1 cellular context compared by ENCODE assay signal in the genomic region with DNA sequence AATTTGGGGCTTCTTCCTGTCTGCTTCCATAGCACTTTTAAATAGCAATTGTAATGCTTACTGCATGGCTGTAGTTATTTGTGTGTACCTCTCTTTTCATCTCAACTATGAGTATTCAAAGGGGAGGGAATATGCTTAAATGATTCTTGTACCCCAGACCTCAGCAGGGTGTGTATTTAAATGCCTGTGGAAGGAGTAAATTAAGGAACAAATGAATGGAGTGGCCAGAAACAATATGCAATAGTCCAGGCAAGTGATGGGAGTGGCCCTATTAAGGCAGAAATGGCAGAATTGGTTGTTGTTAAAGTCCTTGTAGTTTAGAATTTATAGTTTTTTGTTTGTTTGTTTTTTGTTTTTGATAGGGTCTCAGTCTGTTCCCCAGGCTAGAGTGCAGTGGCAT.
TF ChIP-seq lines count a peak whose summit lies in the region.

No MANE protein-coding gene starts in this region.

TF ChIP-seq in H1, 55 proteins besides CTCF, POLR2A, EP300 and RAD21:
- TF ChIP-seq TBP (IDR thresholded peaks at IDR 0.05; ENCODE audit: low read depth, low read length) (no peak), SUZ12 (IDR thresholded peaks at IDR 0.05; ENCODE audit: low read length) (no peak), BCL11A (IDR thresholded peaks at IDR 0.05; ENCODE audit: low read depth in 2 of 2, low read length in 2 of 2) (no peak), RFX5 (IDR thresholded peaks at IDR 0.05; ENCODE audit: borderline replicate concordance, low read depth, low read length) (no peak)
- TF ChIP-seq, protein P1, sequence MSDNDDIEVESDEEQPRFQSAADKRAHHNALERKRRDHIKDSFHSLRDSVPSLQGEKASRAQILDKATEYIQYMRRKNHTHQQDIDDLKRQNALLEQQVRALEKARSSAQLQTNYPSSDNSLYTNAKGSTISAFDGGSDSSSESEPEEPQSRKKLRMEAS (IDR thresholded peaks at IDR 0.05): no peak
